ENCODE assay signal across 15 cellular contexts in the genomic region with DNA sequence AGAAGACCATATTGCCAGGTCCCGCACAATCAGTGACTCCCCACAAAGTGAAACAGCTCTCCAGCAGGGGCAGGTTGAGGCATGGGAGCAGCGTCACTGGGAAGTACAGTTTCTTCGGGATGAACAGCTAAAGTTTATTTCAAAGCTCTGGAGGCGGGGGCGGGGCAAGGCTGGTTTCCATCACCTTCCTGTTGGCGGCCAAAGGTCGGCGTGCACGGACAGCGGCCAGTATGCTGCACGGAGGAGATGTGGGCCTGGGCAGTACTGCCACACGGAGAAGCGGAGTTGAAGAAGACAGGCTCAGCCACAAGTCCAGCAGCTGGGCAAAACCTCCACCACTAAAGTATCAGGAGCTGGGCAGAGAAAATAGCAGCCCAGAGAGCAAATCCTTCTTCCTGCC. TPM values are rescaled to one million over a fixed set of nuclear protein-coding genes. Genes with fewer than 3 reads are reported as not detected.
DNase-seq lines count a peak whose midpoint lies in the region; ATAC-seq, FAIRE-seq and TF ChIP-seq lines count a peak whose summit lies in the region.
"Had no signal": no experiment of that assay in that cellular context is flagged by ENCODE, and none has a peak within 500 bp of the region (broad histone marks: within the 10 kb centered on the region; RNA-seq: fewer than 3 reads in every experiment).

No MANE protein-coding gene starts in this region.

- TF ChIP-seq CTCF in heart right ventricle (IDR thresholded peaks at IDR 0.05) (no peak), adrenal gland (IDR thresholded peaks at IDR 0.05) (no peak), suprapubic skin (IDR thresholded peaks at IDR 0.05) (no peak)

- H3K27ac ChIP-seq in heart right ventricle (peak overlapping the region in 2 of 10 donors; percentile 64 to 81), adrenal gland (no peak overlapping the region), suprapubic skin (no peak overlapping the region)

- H3K9me3 ChIP-seq in heart right ventricle (no peaks in the 10 kb centered on the region), adrenal gland (replicated peaks in 1 of 3) (no peaks in the 10 kb centered on the region), suprapubic skin (no peaks in the 10 kb centered on the region)

- peak overlapping the region in 8 of 10 donors; percentile 62 to 70 (median 64) for H3K4me3 ChIP-seq in heart right ventricle
- no peak overlapping the region for H3K4me3 ChIP-seq in adrenal gland
- H3K4me3 ChIP-seq in suprapubic skin = peak overlapping the region; percentile 59

- FAIRE-seq in urothelium cell line (lab: Jason Lieb, UNC) = no peak

- peaks cover 6 to 58% (median 33%) of the 10 kb centered on the region in 7 donors for H3K27me3 ChIP-seq in heart right ventricle
- no peaks in the 10 kb centered on the region for H3K27me3 ChIP-seq in adrenal gland
- peaks cover 24% of the 10 kb centered on the region for H3K27me3 ChIP-seq in suprapubic skin

- peaks cover 2% of the 10 kb centered on the region for H3K9me3 Mint-ChIP-seq in memory B cell
- H3K9me3 Mint-ChIP-seq: activated naive CD4-positive, alpha-beta T cell treated with anti-CD3 and anti-CD28 coated beads for 36 hours had no signal

- no peak overlapping the region for H3K4me3 Mint-ChIP-seq in memory B cell

- H3K36me3 Mint-ChIP-seq in memory B cell = peaks cover 17% of the 10 kb centered on the region

- intact Hi-C loops in heart right ventricle (cut with DNase I) (loop anchor here in 1 of 10 donors (10.0 kb wide), 1 partner anchor 87 kb away; no protein-coding TSS in a partner anchor), left ventricle myocardium superior (cut with micrococcal nuclease) (no loop called here), adrenal gland (cut with DNase I) (loop anchor here (5.0 to 10.0 kb wide), 2 partner anchors 79 to 87 kb away; no protein-coding TSS in a partner anchor)

- H3K27ac Mint-ChIP-seq in memory B cell = peak overlapping the region; percentile 24
- H3K27ac Mint-ChIP-seq: activated naive CD4-positive, alpha-beta T cell treated with anti-CD3 and anti-CD28 coated beads for 36 hours had no signal

- peaks cover 0 to 33% (median 18%) of the 10 kb centered on the region in 9 donors for H3K4me1 ChIP-seq in heart right ventricle
- H3K4me1 ChIP-seq in adrenal gland (replicated peaks in 1 of 2) = peaks cover 5 to 6% of the 10 kb centered on the region in 2 donors
- H3K4me1 ChIP-seq in suprapubic skin = peaks cover 26% of the 10 kb centered on the region

- H3K36me3 ChIP-seq in heart right ventricle (peaks cover 0 to 23% (median 8%) of the 10 kb centered on the region in 9 donors), adrenal gland (replicated peaks in 1 of 2) (peaks cover 0 to 7% of the 10 kb centered on the region in 2 donors), suprapubic skin (peaks cover 6% of the 10 kb centered on the region)

- 46 to 57% methylated on average over 13 of the region's 13 CpGs for WGBS in heart right ventricle, 2 donors
- 43 to 82% (median 76%) methylated on average over 11 to 13 of the region's 13 CpGs for WGBS in adrenal gland, 4 donors
- 50% methylated on average over 11 of the region's 13 CpGs for WGBS in suprapubic skin

- DNase-seq in heart right ventricle = peak in 1 of 2 donors; percentile 22
- no peak for DNase-seq in left ventricle myocardium superior
- peak in 4 of 7 donors; percentile 16 to 33 (median 22) for DNase-seq in adrenal gland
- no peak for DNase-seq in memory B cell (ENCODE audit: low spot score in 2 of 2)
- DNase-seq in suprapubic skin (ENCODE audit: low spot score in 2 of 2) = no peak
- no peak for DNase-seq in urothelium cell line (ENCODE audit: low spot score)
- DNase-seq in NCI-H2029 (lab: John Stamatoyannopoulos, UW) = no peak
- DNase-seq: activated naive CD4-positive, alpha-beta T cell treated with anti-CD3 and anti-CD28 coated beads for 36 hours; hippocampal formation; KBM-7; mammary epithelial cell; NCI-H1436; NCI-H69; stimulated activated CD4-positive, alpha-beta T cell treated with anti-CD3 and anti-CD28 coated beads, Interleukin-1b, Interleukin-23, amount 100 ng/mL, for 48 hours had no signal

- TF ChIP-seq EP300 in suprapubic skin (IDR thresholded peaks at IDR 0.05) = no peak

- TF ChIP-seq POLR2A in adrenal gland (IDR thresholded peaks at IDR 0.05) (no peak), suprapubic skin (IDR thresholded peaks at IDR 0.05) (no peak)

- H3K4me1 Mint-ChIP-seq in memory B cell = peaks cover 22% of the 10 kb centered on the region

- peaks cover 15% of the 10 kb centered on the region for H3K27me3 Mint-ChIP-seq in memory B cell

- ATAC-seq in heart right ventricle (peak in 2 of 8 donors; percentile 6 to 26), left ventricle myocardium superior (no peak), memory B cell (ENCODE audit: low read depth) (no peak), HG03159 (IDR thresholded peaks at IDR 0.05; ENCODE audit: unreplicated experiment) (no peak)

RNA-seq across cellular contexts. Expression of a gene that starts 1.0 kb away (rescaled TPM):
- total RNA-seq in heart right ventricle (10 to 100 TPM; 18.7 to 28.2 (median 24.4) TPM), left ventricle myocardium superior (21.8 TPM), adrenal gland (10 to 100 TPM; 15.0 to 45.1 (median 21.9) TPM), suprapubic skin (10 to 100 TPM; 15.7 to 21.9 (median 20.9) TPM)
- polyA plus RNA-seq in heart right ventricle (1 to 10 TPM; 5.2 to 6.9 TPM), adrenal gland (10 to 100 TPM in 1 of 3 donors, 1 to 10 TPM in 2; 2.6 to 17.8 (median 3.9) TPM)

Comparison
In these comparisons a context has a peak if more than half of its experiments do, and no peak if none do; other contexts are left out.
1. DNase-seq: peak in adrenal gland (4 of 7); none in left ventricle myocardium superior (single experiment), memory B cell (0 of 2), suprapubic skin (0 of 2), urothelium cell line (single experiment) and NCI-H2029 (single experiment).
2. H3K4me3 ChIP-seq: peak in heart right ventricle (8 of 10) and suprapubic skin (single experiment); none in adrenal gland (0 of 4).